ENCODE assay signal across 9 cellular contexts in the genomic region with DNA sequence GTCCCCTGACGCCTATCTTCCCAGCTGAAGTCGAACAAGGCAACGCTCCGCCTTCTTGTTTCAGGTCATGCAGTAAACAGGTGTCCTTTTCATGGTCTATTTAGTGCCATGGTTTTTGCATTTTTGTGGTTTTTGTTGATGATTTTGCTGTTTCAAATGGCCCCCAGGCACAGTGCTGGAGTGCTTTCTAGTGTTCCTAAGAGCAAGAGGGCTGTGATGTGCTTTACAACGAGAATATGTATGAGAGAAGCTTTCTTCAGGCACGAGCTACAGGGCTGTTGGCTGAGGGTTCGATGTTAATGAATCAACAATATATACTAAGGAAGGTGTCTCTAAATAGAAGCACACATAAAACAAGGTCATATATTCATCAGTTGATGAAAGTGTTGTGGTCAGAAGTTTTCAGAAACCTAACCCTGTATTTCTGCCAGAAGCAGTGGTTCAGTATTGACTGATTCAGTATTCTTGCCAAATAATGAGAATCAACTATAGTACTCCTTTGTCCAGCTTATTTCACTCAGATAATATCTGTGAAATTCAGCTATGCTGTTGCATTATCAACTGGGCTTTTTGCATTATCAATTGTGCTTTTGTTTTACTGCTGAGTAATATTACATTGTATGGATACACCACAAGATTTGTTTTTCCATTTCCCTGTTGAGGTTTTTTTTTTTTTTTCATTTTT. TPM values are rescaled to one million over a fixed set of nuclear protein-coding genes. Genes with fewer than 3 reads are reported as not detected.
DNase-seq lines count a peak whose midpoint lies in the region; ATAC-seq, FAIRE-seq and TF ChIP-seq lines count a peak whose summit lies in the region.
"Had no signal": no experiment of that assay in that cellular context is flagged by ENCODE, and none has a peak within 500 bp of the region (broad histone marks: within the 10 kb centered on the region; RNA-seq: fewer than 3 reads in every experiment).

No MANE protein-coding gene starts in this region.

- H3K4me1 ChIP-seq in KMS-11 (ENCODE audit: low read depth, poor library complexity, severe bottlenecking) = peaks cover 100% of the 10 kb centered on the region

- no peaks in the 10 kb centered on the region for H3K27me3 ChIP-seq in KMS-11 (ENCODE audit: insufficient read depth, low read depth)

- CTCF ChIA-PET in HEK293T (lab: Yijun Ruan, JAX) = no interaction called here

- peak overlapping the region; percentile 86 for H3K27ac ChIP-seq in KMS-11

- DNase-seq in GM12892 (ENCODE audit: insufficient read length) (peak; percentile 30), fibroblast of pulmonary artery (ENCODE audit: low read depth) (peak; percentile 63), HEK293T (ENCODE audit: extremely low spot score) (no peak), OCI-M1 (lab: John Stamatoyannopoulos, UW) (no peak), occipital lobe (lab: John Stamatoyannopoulos, UW) (no peak)
- DNase-seq in activated T-cell treated with anti-CD3 and anti-CD28 coated beads, Interleukin-2, amount 50 U/mL, for 48 hours = no peak

- no peaks in the 10 kb centered on the region for H3K36me3 ChIP-seq in KMS-11 (ENCODE audit: insufficient read depth)

- TF ChIP-seq CTCF in KMS-11 (conservative IDR thresholded peaks at IDR 0.05; ENCODE audit: low read depth, low read length) = no peak
- TF ChIP-seq CTCF in fibroblast of pulmonary artery (IDR thresholded peaks at IDR 0.05; ENCODE audit: low read length, missing control alignments) = no peak

- TF ChIP-seq POLR2A in GM12892 (IDR thresholded peaks at IDR 0.05; ENCODE audit: low read depth, low read length) = no peak

- FAIRE-seq in GM12892 (lab: Jason Lieb, UNC) = peak; percentile 96
- FAIRE-seq: H1 had no signal

- peak overlapping the region; percentile 93 for H3K4me2 ChIP-seq in KMS-11

- no peaks in the 10 kb centered on the region for H4K20me1 ChIP-seq in KMS-11 (ENCODE audit: insufficient read depth)

- H2AFZ ChIP-seq in KMS-11 (ENCODE audit: low read depth) = no peak overlapping the region

- peaks cover 91% of the 10 kb centered on the region for H3K79me2 ChIP-seq in KMS-11 (ENCODE audit: insufficient read depth, low read depth)

- ATAC-seq in GM21723 (IDR thresholded peaks at IDR 0.05; ENCODE audit: unreplicated experiment) = peak; percentile 77

- H3K9ac ChIP-seq in KMS-11 = peak overlapping the region; percentile 42; the same call in 1 of the 2 replicates

- POLR2A ChIA-PET in HEK293T (lab: Yijun Ruan, JAX) = no interaction called here

- H3K4me3 ChIP-seq in KMS-11 (IDR thresholded peaks at IDR 0.05; ENCODE audit: insufficient read depth, low read depth, low read length) (no peak overlapping the region), fibroblast of pulmonary artery (replicated peaks; ENCODE audit: low read depth, low read length) (no peak overlapping the region)

TF ChIP-seq in HEK293T, 16 proteins besides CTCF, POLR2A, EP300 and RAD21:
- TF ChIP-seq FOXA1 (IDR thresholded peaks at IDR 0.05) = no peak
- TF ChIP-seq LEF1 (IDR thresholded peaks at IDR 0.05; ENCODE audit: borderline replicate concordance) = no peak
- no peak for TF ChIP-seq ARNT (IDR thresholded peaks at IDR 0.05)
- no peak for TF ChIP-seq BHLHE40 (IDR thresholded peaks at IDR 0.05; ENCODE audit: borderline replicate concordance)
- TF ChIP-seq ZNF384 (IDR thresholded peaks at IDR 0.05) = no peak

RNA-seq across cellular contexts. Expression of a gene that starts 18.5 kb away (rescaled TPM):
- 20.1 TPM for polyA plus RNA-seq in GM12892 (2012; ENCODE audit: missing spikeins)
- total RNA-seq in occipital lobe = 6.7 TPM

Comparison
In these comparisons a context has a peak if more than half of its experiments do, and no peak if none do; other contexts are left out.
1. DNase-seq: peak in GM12892 (single experiment) and fibroblast of pulmonary artery (single experiment); none in HEK293T (single experiment), OCI-M1 (single experiment), occipital lobe (single experiment) and activated T-cell treated with anti-CD3 and anti-CD28 coated beads, Interleukin-2, amount 50 U/mL, for 48 hours (0 of 2).